ENCODE assay signal across 10 cellular contexts in the genomic region with DNA sequence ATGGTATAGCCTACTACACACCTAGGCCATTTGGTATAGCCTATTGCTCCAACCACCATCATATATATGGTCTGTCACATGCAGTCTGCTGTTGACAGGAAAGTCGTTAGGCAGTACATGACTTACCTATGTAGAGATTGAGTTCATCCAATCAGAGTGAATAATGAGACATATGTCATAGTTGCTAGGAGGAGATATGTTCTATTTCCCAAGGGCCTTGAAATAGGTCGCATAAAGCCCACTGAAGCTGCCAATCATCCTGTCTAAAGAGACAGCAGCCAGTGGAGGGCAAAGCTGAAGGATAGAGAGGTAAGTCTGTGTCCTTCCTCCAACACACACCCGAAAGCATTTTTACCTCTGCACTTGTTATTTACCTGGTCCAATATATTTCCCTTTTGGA.
DNase-seq lines count a peak whose midpoint lies in the region; ATAC-seq and TF ChIP-seq lines count a peak whose summit lies in the region.
"Had no signal": no experiment of that assay in that cellular context is flagged by ENCODE, and none has a peak within 500 bp of the region (broad histone marks: within the 10 kb centered on the region; RNA-seq: fewer than 3 reads in every experiment).

No MANE protein-coding gene starts in this region.

- no peaks in the 10 kb centered on the region for H3F3A ChIP-seq in neural progenitor cell (ENCODE audit: low read depth)

- H3K4me3 ChIP-seq in gastrocnemius medialis (no peak overlapping the region), neural progenitor cell (no peak overlapping the region)

- DNase-seq in NCI-H345 (lab: John Stamatoyannopoulos, UW) (peak; percentile 64), NCI-H345 treated with DMSO at 0.1 percent for 48 hours (lab: John Stamatoyannopoulos, UW; ENCODE audit: unreplicated experiment) (no peak), OCI-M1 (lab: John Stamatoyannopoulos, UW) (peak; percentile 55), gastrocnemius medialis (no peak), COLO829 (ENCODE audit: low spot score) (no peak), neural progenitor cell (ENCODE audit: low spot score) (no peak)
- DNase-seq: foreskin fibroblast had no signal

- H4K20me1 ChIP-seq in neural progenitor cell (ENCODE audit: low read depth), result no peaks in the 10 kb centered on the region

- no peak for TF ChIP-seq CTCF in gastrocnemius medialis (IDR thresholded peaks at IDR 0.05 in 4 of 5, conservative IDR thresholded peaks at IDR 0.05 in 1 of 5)
- no peak for TF ChIP-seq CTCF in neural progenitor cell (IDR thresholded peaks at IDR 0.05)

- H3K27ac ChIP-seq in gastrocnemius medialis (no peak overlapping the region), neural progenitor cell (no peak overlapping the region)

- H3K79me2 ChIP-seq in neural progenitor cell (ENCODE audit: low read depth), result no peaks in the 10 kb centered on the region

- peaks cover 19% of the 10 kb centered on the region for H3K4me1 Mint-ChIP-seq in neural progenitor cell
- H3K4me1 Mint-ChIP-seq: nephron had no signal

- peaks cover 8% of the 10 kb centered on the region for H3K36me3 Mint-ChIP-seq in neural progenitor cell

- H3K27me3 ChIP-seq in gastrocnemius medialis, result no peaks in the 10 kb centered on the region
- H3K27me3 ChIP-seq in neural progenitor cell, result no peaks in the 10 kb centered on the region

- H3K27me3 Mint-ChIP-seq in neural progenitor cell (ENCODE audit: insufficient read depth, low read depth), result no peaks in the 10 kb centered on the region

- H3K4me2 ChIP-seq in neural progenitor cell, result no peak overlapping the region

- intact Hi-C loops in gastrocnemius medialis (cut with DNase I; ENCODE audit: low total_unique reads), result no loop called here

- no peak overlapping the region for H2AFZ ChIP-seq in neural progenitor cell (replicated peaks)

- in situ Hi-C loops in gastrocnemius medialis (cut with MboI; ENCODE audit: low sequenced_read_pairs in 4 of 4), result no loop called here

- H3K4me3 Mint-ChIP-seq in neural progenitor cell, result no peak overlapping the region
- H3K4me3 Mint-ChIP-seq: nephron had no signal

- H3K9me3 ChIP-seq in gastrocnemius medialis (no peaks in the 10 kb centered on the region), neural progenitor cell (ENCODE audit: low read depth) (no peaks in the 10 kb centered on the region)

- H3K36me3 ChIP-seq in gastrocnemius medialis, result no peaks in the 10 kb centered on the region
- H3K36me3 ChIP-seq in neural progenitor cell, result no peaks in the 10 kb centered on the region

- TF ChIP-seq POLR2A in gastrocnemius medialis (IDR thresholded peaks at IDR 0.05), result no peak

- ATAC-seq in HG03103 (IDR thresholded peaks at IDR 0.05; ENCODE audit: low read depth, unreplicated experiment) (peak; percentile 63), gastrocnemius medialis (peak; percentile 49 to 62)
- ATAC-seq in activated CD4-positive, CD25-positive, alpha-beta regulatory T cell treated with anti-CD3 and anti-CD28 coated beads, Interleukin-2, amount 50 U/mL, for 24 hours, result no peak

- peaks cover 23% of the 10 kb centered on the region for H3K9me3 Mint-ChIP-seq in neural progenitor cell

- H3K4me1 ChIP-seq in gastrocnemius medialis, result peaks cover 18 to 20% of the 10 kb centered on the region in 2 donors
- no peaks in the 10 kb centered on the region for H3K4me1 ChIP-seq in neural progenitor cell

- no peak overlapping the region for H3K9ac ChIP-seq in neural progenitor cell

- H3K27ac Mint-ChIP-seq in neural progenitor cell, result no peak overlapping the region
- H3K27ac Mint-ChIP-seq: nephron had no signal

Comparison
In these comparisons a context has a peak if more than half of its experiments do, and no peak if none do; other contexts are left out.
1. DNase-seq: peak in NCI-H345 (single experiment) and OCI-M1 (single experiment); none in NCI-H345 treated with DMSO at 0.1 percent for 48 hours (single experiment), gastrocnemius medialis (0 of 2), COLO829 (single experiment) and neural progenitor cell (single experiment).
2. ATAC-seq: peak in HG03103 (single experiment) and gastrocnemius medialis (2 of 2); none in activated CD4-positive, CD25-positive, alpha-beta regulatory T cell treated with anti-CD3 and anti-CD28 coated beads, Interleukin-2, amount 50 U/mL, for 24 hours (0 of 2).